In genomic region chr3:6551165-6551564, GRCh38 we compare ENCODE assay signal across 2 cellular contexts.
TF ChIP-seq lines count a peak whose summit lies in the region.

No MANE protein-coding gene starts in this region.

TF ChIP-seq in GM23338, 12 proteins besides CTCF, POLR2A, EP300 and RAD21 (continued from another document):
- no peak for TF ChIP-seq REST (IDR thresholded peaks at IDR 0.05; ENCODE audit: unreplicated experiment)
- no peak for TF ChIP-seq ETS1 (IDR thresholded peaks at IDR 0.05)
- no peak for TF ChIP-seq ZNF462 (CRISPR knock-in tag; IDR thresholded peaks at IDR 0.05)
- TF ChIP-seq CREB1 (CRISPR knock-in tag; IDR thresholded peaks at IDR 0.05; ENCODE audit: low read depth), result no peak
- TF ChIP-seq EZH2 (IDR thresholded peaks at IDR 0.05; ENCODE audit: low read depth, unreplicated experiment), result no peak
- no peak for TF ChIP-seq STAT1 (IDR thresholded peaks at IDR 0.05; ENCODE audit: unreplicated experiment)
- TF ChIP-seq ZNF331 (CRISPR knock-in tag; IDR thresholded peaks at IDR 0.05; ENCODE audit: low read depth), result no peak

TF ChIP-seq in K562, 482 proteins besides CTCF, POLR2A, EP300 and RAD21:
- TF ChIP-seq ZBTB40 (IDR thresholded peaks at IDR 0.05) (peak; percentile 89), ZBTB40 (CRISPR knock-in tag; IDR thresholded peaks at IDR 0.05) (peak; percentile 87), CUX1 (CRISPR knock-in tag; IDR thresholded peaks at IDR 0.05) (no peak)
